ENCODE assay signal across 34 cellular contexts in the genomic region with DNA sequence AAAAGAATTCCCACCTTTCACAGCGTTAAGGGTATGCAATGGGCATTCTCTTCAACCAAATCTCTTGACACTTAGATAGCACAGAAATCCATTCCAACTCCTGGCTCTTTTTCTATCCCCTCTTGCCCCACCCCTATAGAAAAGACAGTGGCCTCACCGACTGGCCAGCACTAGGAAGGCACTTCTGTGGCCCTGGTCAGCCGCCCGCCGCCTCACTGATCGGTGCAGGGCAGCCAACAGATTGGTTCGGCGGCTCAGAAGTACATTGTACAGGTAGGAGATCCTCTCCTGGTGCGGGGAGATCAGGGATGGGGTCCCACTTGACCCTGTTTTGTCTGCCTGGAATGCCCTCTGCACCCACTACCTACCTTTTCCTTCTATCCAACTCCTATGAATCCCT. TPM values are rescaled to one million over a fixed set of nuclear protein-coding genes. Genes with fewer than 3 reads are reported as not detected.
"Had no signal": no experiment of that assay in that cellular context is flagged by ENCODE, and none has a peak within 500 bp of the region (broad histone marks: within the 10 kb centered on the region; RNA-seq: fewer than 3 reads in every experiment).

No MANE protein-coding gene starts in this region.

- FAIRE-seq: islet of Langerhans had no signal

- H3K9me3 ChIP-seq: ovary, right atrium auricular region, right lobe of liver, stomach, testis, thyroid gland, transverse colon, upper lobe of left lung, vagina had no signal

- H3K4me2 ChIP-seq: smooth muscle cell had no signal

- H3K27ac Mint-ChIP-seq: immature natural killer cell; mesothelial cell of epicardium; natural killer cell treated with Interleukin-12 subunit alpha and Interleukin-12 subunit beta and Interleukin-15 and Interleukin-18, amount 100 ng/mL, for 72 hours; progenitor cell of endocrine pancreas; stimulated activated memory B cell treated with anti-CD40 and anti-IgM and Interleukin-4, amounts not matched to agents 10 μg/mL and 1 μg/mL and 100 μg/mL, for 72 hours had no signal

- H3K9me3 Mint-ChIP-seq: immature natural killer cell; mesothelial cell of epicardium; naive B cell; natural killer cell treated with Interleukin-12 subunit alpha and Interleukin-12 subunit beta and Interleukin-15 and Interleukin-18, amount 100 ng/mL, for 72 hours; stimulated activated memory B cell treated with anti-CD40 and anti-IgM and Interleukin-4, amounts not matched to agents 10 μg/mL and 1 μg/mL and 100 μg/mL, for 72 hours had no signal

- H3K36me3 ChIP-seq: ovary, right atrium auricular region, right lobe of liver, stomach, thyroid gland, transverse colon, upper lobe of left lung, vagina had no signal

- H3K27me3 Mint-ChIP-seq: naive B cell; natural killer cell treated with Interleukin-12 subunit alpha and Interleukin-12 subunit beta and Interleukin-15 and Interleukin-18, amount 100 ng/mL, for 72 hours; stimulated activated memory B cell treated with anti-CD40 and anti-IgM and Interleukin-4, amounts not matched to agents 10 μg/mL and 1 μg/mL and 100 μg/mL, for 72 hours had no signal

- H3K4me3 Mint-ChIP-seq: immature natural killer cell; mesothelial cell of epicardium; naive B cell; natural killer cell treated with Interleukin-12 subunit alpha and Interleukin-12 subunit beta and Interleukin-15 and Interleukin-18, amount 100 ng/mL, for 72 hours; stimulated activated memory B cell treated with anti-CD40 and anti-IgM and Interleukin-4, amounts not matched to agents 10 μg/mL and 1 μg/mL and 100 μg/mL, for 72 hours had no signal

- H3K4me1 ChIP-seq: right atrium auricular region, testis had no signal

- H3K27ac ChIP-seq: ovary, right atrium auricular region, right lobe of liver, stomach, testis, thyroid gland, transverse colon, upper lobe of left lung, vagina had no signal

- H3K27me3 ChIP-seq: ovary, right atrium auricular region, right lobe of liver, stomach, testis, thyroid gland, transverse colon, upper lobe of left lung, vagina had no signal

- ATAC-seq: left cardiac atrium; stimulated activated memory B cell treated with anti-CD40 and anti-IgM and Interleukin-4, amounts not matched to agents 10 μg/mL and 1 μg/mL and 100 μg/mL, for 72 hours had no signal

- H3K4me3 ChIP-seq: lung, ovary, right atrium auricular region, right lobe of liver, smooth muscle cell, stomach, testis, thyroid gland, transverse colon, upper lobe of left lung, vagina had no signal

- H3K36me3 Mint-ChIP-seq: immature natural killer cell; mesothelial cell of epicardium; naive B cell; natural killer cell treated with Interleukin-12 subunit alpha and Interleukin-12 subunit beta and Interleukin-15 and Interleukin-18, amount 100 ng/mL, for 72 hours had no signal

- DNase-seq: hypothalamus; immature natural killer cell; left cardiac atrium; mesendoderm; naive B cell; ovary; right lobe of liver; stimulated activated CD4-positive, alpha-beta T cell treated with anti-CD3 and anti-CD28 coated beads, Interleukin-1b, Interleukin-23, amount 100 ng/mL, for 48 hours; stimulated activated CD4-positive, alpha-beta T cell treated with anti-CD3 and anti-CD28 coated beads, Interleukin-2, amount 100 ng/mL, for 48 hours; stimulated activated CD4-positive, alpha-beta T cell treated with anti-CD3 and anti-CD28 coated beads, Interleukin-4, amount 100 ng/mL, for 4 hours; stimulated activated CD8-positive, alpha-beta memory T cell treated with anti-CD3 and anti-CD28 coated beads, Interleukin-4, amount 100 ng/mL, for 48 hours; stimulated activated naive CD4-positive, alpha-beta T cell treated with Interleukin-2 at 50 U/mL for 16 hours; stomach; testis; thyroid gland; transverse colon; upper lobe of left lung had no signal

RNA-seq across cellular contexts. Expression of a gene that starts 9.3 kb away (rescaled TPM):
- total RNA-seq: kidney epithelial cell, right atrium auricular region, skeletal muscle tissue, smooth muscle cell had no signal
- polyA plus RNA-seq: immature natural killer cell had no signal

RNA-seq across cellular contexts. Expression of a gene that starts 9.3 kb away (rescaled TPM):
- total RNA-seq: kidney epithelial cell; left cardiac atrium; natural killer cell treated with Interleukin-12 subunit alpha and Interleukin-12 subunit beta and Interleukin-15 and Interleukin-18, amount 100 ng/mL, for 72 hours; omental fat pad; progenitor cell of endocrine pancreas; pulmonary artery endothelial cell; renal cortical epithelial cell; right atrium auricular region; right lobe of liver; skeletal muscle tissue; smooth muscle cell; urinary bladder; vagina had no signal
- polyA plus RNA-seq: immature natural killer cell, neural cell, smooth muscle cell, urinary bladder had no signal

RNA-seq across cellular contexts. Expression of a gene that starts 30.9 kb away (rescaled TPM):
- total RNA-seq: left cardiac atrium, left lobe of liver, omental fat pad, ovary, right atrium auricular region, right lobe of liver, skeletal muscle tissue, smooth muscle cell, thyroid gland, transverse colon, urinary bladder, vagina had no signal
- polyA plus RNA-seq: immature natural killer cell, neural cell, ovary, smooth muscle cell, stomach, urinary bladder had no signal
